ENCODE assay signal across 33 cellular contexts in the genomic region with DNA sequence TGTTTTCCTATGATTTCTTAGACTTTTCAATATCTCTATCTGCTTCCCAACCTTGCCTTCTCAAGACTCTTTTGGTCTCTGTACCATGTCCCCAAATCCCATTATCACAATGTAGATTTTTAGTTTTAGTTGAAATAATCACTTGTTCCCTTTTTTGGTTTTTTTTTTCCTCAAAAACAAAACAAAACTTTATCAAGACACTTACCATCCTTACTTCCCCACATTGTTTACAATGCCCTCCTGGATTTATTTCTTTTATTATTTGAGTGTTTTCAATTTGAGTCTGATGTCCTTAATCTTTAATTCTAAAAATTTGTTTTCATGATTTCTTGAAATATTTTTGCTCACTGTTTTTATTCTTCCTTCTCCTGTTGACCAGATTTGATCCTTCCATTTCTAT.
"Had no signal": no experiment of that assay in that cellular context is flagged by ENCODE, and none has a peak within 500 bp of the region (broad histone marks: within the 10 kb centered on the region; RNA-seq: fewer than 3 reads in every experiment).

No MANE protein-coding gene starts in this region.

- ATAC-seq: activated CD4-positive, alpha-beta T cell treated with anti-CD3 and anti-CD28 coated beads for 36 hours; activated naive CD4-positive, alpha-beta T cell treated with anti-CD3 and anti-CD28 coated beads, Interleukin-2, amount 50 U/mL, for 72 hours; gastroesophageal sphincter; heart right ventricle; T-helper 17 cell had no signal

- H3K4me3 Mint-ChIP-seq: activated CD4-positive, alpha-beta memory T cell treated with anti-CD3 and anti-CD28 coated beads for 36 hours; activated CD4-positive, alpha-beta T cell treated with anti-CD3 and anti-CD28 coated beads for 36 hours; activated CD4-positive, alpha-beta T cell treated with anti-CD3 and anti-CD28 coated beads, Interleukin-2, amount 10 ng/mL, durations not matched to agents 24 days and 14 days; activated naive CD4-positive, alpha-beta T cell treated with anti-CD3 and anti-CD28 coated beads, Interleukin-2, amount 10 ng/mL, durations not matched to agents 7 days and 5 days; activated naive CD8-positive, alpha-beta T cell treated with anti-CD3 and anti-CD28 coated beads, Interleukin-2, amount 10 ng/mL, durations not matched to agents 7 days and 5 days; activated T-cell treated with anti-CD3 and anti-CD28 coated beads, Interleukin-2, amount 50 U/mL, for 24 hours; activated T-helper 1 cell treated with anti-CD3 and anti-CD28 coated beads, Interleukin-12 subunit alpha, Interleukin-12 subunit beta, Interleukin-2, Interleukin-4 antibody, amounts not matched to agents 30 ng/mL and 10 ng/mL and 1 ng/mL, durations not matched to agents 14 hours and 24 hours and 36 hours; brain; dendritic cell treated with granulocyte-macrophage colony-stimulating factor and Interleukin-4, amounts not matched to agents 40 ng/mL and 50 ng/mL, for 4 days; T-helper 17 cell had no signal

- H3K27ac Mint-ChIP-seq: activated CD4-positive, alpha-beta memory T cell treated with anti-CD3 and anti-CD28 coated beads for 36 hours; activated CD4-positive, alpha-beta T cell treated with anti-CD3 and anti-CD28 coated beads for 36 hours; activated CD4-positive, alpha-beta T cell treated with anti-CD3 and anti-CD28 coated beads, Interleukin-2, amount 10 ng/mL, durations not matched to agents 24 days and 14 days; activated naive CD4-positive, alpha-beta T cell treated with anti-CD3 and anti-CD28 coated beads, Interleukin-2, amount 10 ng/mL, durations not matched to agents 7 days and 5 days; activated naive CD4-positive, alpha-beta T cell treated with anti-CD3 and anti-CD28 coated beads, Interleukin-2, amount 50 U/mL, for 72 hours; activated naive CD8-positive, alpha-beta T cell treated with anti-CD3 and anti-CD28 coated beads, Interleukin-2, amount 10 ng/mL, durations not matched to agents 7 days and 5 days; activated T-cell treated with anti-CD3 and anti-CD28 coated beads, Interleukin-2, amount 50 U/mL, for 24 hours; activated T-helper 1 cell treated with anti-CD3 and anti-CD28 coated beads, Interleukin-12 subunit alpha, Interleukin-12 subunit beta, Interleukin-2, Interleukin-4 antibody, amounts not matched to agents 30 ng/mL and 10 ng/mL and 1 ng/mL, durations not matched to agents 14 hours and 24 hours and 36 hours; activated T-helper 2 cell treated with anti-CD3 and anti-CD28 coated beads, Interferon-gamma antibody, Interleukin-2, Interleukin-4, amounts not matched to agents 10 μg/mL and 5 μg/mL and 100 μg/mL, durations not matched to agents 14 hours and 24 hours and 36 hours; brain; dendritic cell treated with granulocyte-macrophage colony-stimulating factor and Interleukin-4, amounts not matched to agents 40 ng/mL and 50 ng/mL, for 4 days; T-helper 17 cell had no signal

- H3K36me3 Mint-ChIP-seq: activated CD4-positive, alpha-beta memory T cell treated with anti-CD3 and anti-CD28 coated beads for 36 hours; activated naive CD4-positive, alpha-beta T cell treated with anti-CD3 and anti-CD28 coated beads, Interleukin-2, amount 10 ng/mL, durations not matched to agents 7 days and 5 days; activated naive CD4-positive, alpha-beta T cell treated with anti-CD3 and anti-CD28 coated beads, Interleukin-2, amount 50 U/mL, for 72 hours; activated naive CD8-positive, alpha-beta T cell treated with anti-CD3 and anti-CD28 coated beads, Interleukin-2, amount 10 ng/mL, durations not matched to agents 7 days and 5 days; brain had no signal

- DNase-seq: activated CD4-positive, alpha-beta memory T cell treated with anti-CD3 and anti-CD28 coated beads for 36 hours; activated CD4-positive, alpha-beta T cell treated with anti-CD3 and anti-CD28 coated beads for 36 hours; activated CD4-positive, CD25-positive, alpha-beta regulatory T cell; activated CD4-positive, CD25-positive, alpha-beta regulatory T cell treated with anti-CD3 and anti-CD28 coated beads, Interleukin-2, amount 50 U/mL, for 72 hours; activated CD8-positive, alpha-beta memory T cell treated with anti-CD3 and anti-CD28 coated beads, Interleukin-2, amount 50 U/mL, for 48 hours; activated gamma-delta T cell; activated naive CD4-positive, alpha-beta T cell; activated naive CD4-positive, alpha-beta T cell treated with anti-CD3 and anti-CD28 coated beads, Interleukin-2, amount 10 ng/mL, durations not matched to agents 7 days and 5 days; activated naive CD8-positive, alpha-beta T cell treated with anti-CD3 and anti-CD28 coated beads, Interleukin-2, amount 10 ng/mL, durations not matched to agents 7 days and 5 days; activated T-cell treated with anti-CD3 and anti-CD28 coated beads for 4 hours; activated T-cell treated with anti-CD3 and anti-CD28 coated beads, Interleukin-2, amount 50 U/mL, for 24 hours; central memory CD4-positive, alpha-beta T cell; cerebellar nuclear complex; dorsolateral prefrontal cortex; effector memory CD4-positive, alpha-beta T cell; erythroblast; foreskin keratinocyte; heart right ventricle; T-helper 1 cell; T-helper 17 cell had no signal

- H3K4me2 ChIP-seq: hepatocyte had no signal

- H3K4me1 ChIP-seq: ascending aorta, breast epithelium, gastroesophageal sphincter had no signal

- H3K4me1 Mint-ChIP-seq: activated CD4-positive, alpha-beta T cell treated with anti-CD3 and anti-CD28 coated beads for 36 hours; activated CD4-positive, alpha-beta T cell treated with anti-CD3 and anti-CD28 coated beads, Interleukin-2, amount 10 ng/mL, durations not matched to agents 24 days and 14 days; activated naive CD4-positive, alpha-beta T cell treated with anti-CD3 and anti-CD28 coated beads, Interleukin-2, amount 10 ng/mL, durations not matched to agents 7 days and 5 days; activated naive CD8-positive, alpha-beta T cell treated with anti-CD3 and anti-CD28 coated beads, Interleukin-2, amount 10 ng/mL, durations not matched to agents 7 days and 5 days; T-helper 17 cell had no signal

- H3K4me3 ChIP-seq: ascending aorta, breast epithelium, cardiac muscle cell, coronary artery, dorsolateral prefrontal cortex, esophagus muscularis mucosa, gastroesophageal sphincter, heart right ventricle, hepatocyte had no signal

- H3K9me3 Mint-ChIP-seq: activated CD4-positive, alpha-beta memory T cell treated with anti-CD3 and anti-CD28 coated beads for 36 hours; activated CD4-positive, alpha-beta T cell treated with anti-CD3 and anti-CD28 coated beads, Interleukin-2, amount 10 ng/mL, durations not matched to agents 24 days and 14 days; activated naive CD4-positive, alpha-beta T cell treated with anti-CD3 and anti-CD28 coated beads, Interleukin-2, amount 10 ng/mL, durations not matched to agents 7 days and 5 days; activated naive CD4-positive, alpha-beta T cell treated with anti-CD3 and anti-CD28 coated beads, Interleukin-2, amount 50 U/mL, for 72 hours; activated naive CD8-positive, alpha-beta T cell treated with anti-CD3 and anti-CD28 coated beads, Interleukin-2, amount 10 ng/mL, durations not matched to agents 7 days and 5 days; activated T-cell treated with anti-CD3 and anti-CD28 coated beads, Interleukin-2, amount 50 U/mL, for 24 hours; activated T-helper 1 cell treated with anti-CD3 and anti-CD28 coated beads, Interleukin-12 subunit alpha, Interleukin-12 subunit beta, Interleukin-2, Interleukin-4 antibody, amounts not matched to agents 30 ng/mL and 10 ng/mL and 1 ng/mL, durations not matched to agents 14 hours and 24 hours and 36 hours; activated T-helper 2 cell treated with anti-CD3 and anti-CD28 coated beads, Interferon-gamma antibody, Interleukin-2, Interleukin-4, amounts not matched to agents 10 μg/mL and 5 μg/mL and 100 μg/mL, durations not matched to agents 14 hours and 24 hours and 36 hours; brain; dendritic cell treated with granulocyte-macrophage colony-stimulating factor and Interleukin-4, amounts not matched to agents 40 ng/mL and 50 ng/mL, for 4 days had no signal

- H3K36me3 ChIP-seq: breast epithelium, cardiac muscle cell had no signal

- H3K79me2 ChIP-seq: hepatocyte had no signal

- H3K27me3 Mint-ChIP-seq: activated naive CD4-positive, alpha-beta T cell treated with anti-CD3 and anti-CD28 coated beads, Interleukin-2, amount 10 ng/mL, durations not matched to agents 7 days and 5 days; activated T-cell treated with anti-CD3 and anti-CD28 coated beads, Interleukin-2, amount 50 U/mL, for 24 hours; dendritic cell treated with granulocyte-macrophage colony-stimulating factor and Interleukin-4, amounts not matched to agents 40 ng/mL and 50 ng/mL, for 4 days had no signal

- H3K27me3 ChIP-seq: ascending aorta, breast epithelium, cardiac muscle cell, dorsolateral prefrontal cortex, esophagus muscularis mucosa, foreskin keratinocyte, gastroesophageal sphincter, heart right ventricle, hepatocyte had no signal

- H3K27ac ChIP-seq: ascending aorta, breast epithelium, cardiac muscle cell, coronary artery, dorsolateral prefrontal cortex, esophagus muscularis mucosa, foreskin keratinocyte, gastroesophageal sphincter, heart right ventricle, hepatocyte had no signal

- H3K9me3 ChIP-seq: ascending aorta, breast epithelium, esophagus muscularis mucosa, gastroesophageal sphincter had no signal

- H2AFZ ChIP-seq: hepatocyte had no signal
